22 cellular contexts compared by ENCODE assay signal in the genomic region with DNA sequence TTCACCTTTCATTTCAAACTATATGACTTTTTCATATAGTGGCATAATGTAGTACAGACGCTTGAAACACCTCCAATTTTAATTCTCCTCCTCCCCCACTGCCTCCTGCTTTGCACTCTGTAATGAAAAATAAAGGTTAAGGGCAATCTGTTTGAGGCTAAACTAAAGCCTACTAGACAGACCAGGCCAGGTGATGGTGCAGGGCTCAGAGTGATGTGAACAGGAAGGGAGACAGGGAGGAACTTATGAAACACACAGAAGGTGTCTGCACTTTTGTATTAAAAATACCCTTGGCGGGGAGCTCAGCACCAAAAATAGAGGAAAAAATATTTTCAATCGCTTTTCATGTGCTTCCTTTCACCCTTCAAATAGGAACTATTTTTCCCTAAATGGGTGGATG.
DNase-seq lines count a peak whose midpoint lies in the region; ATAC-seq and TF ChIP-seq lines count a peak whose summit lies in the region.
"Had no signal": no experiment of that assay in that cellular context is flagged by ENCODE, and none has a peak within 500 bp of the region (broad histone marks: within the 10 kb centered on the region; RNA-seq: fewer than 3 reads in every experiment).

No MANE protein-coding gene starts in this region.

- H3F3A ChIP-seq in DOHH2 (ENCODE audit: control insufficient read depth, insufficient read depth), result no peaks in the 10 kb centered on the region

- no peaks in the 10 kb centered on the region for H3K27me3 ChIP-seq in DOHH2 (ENCODE audit: control insufficient read depth, low read length)
- H3K27me3 ChIP-seq: BLaER1 had no signal

- no peaks in the 10 kb centered on the region for H3K36me3 ChIP-seq in DOHH2 (ENCODE audit: control insufficient read depth, low read length)
- H3K36me3 ChIP-seq: BLaER1 had no signal

- peaks cover 8% of the 10 kb centered on the region for H3K4me1 ChIP-seq in DOHH2 (ENCODE audit: control insufficient read depth, low read length)
- H3K4me1 ChIP-seq: BLaER1, Caco-2 had no signal

- DNase-seq in NCI-H69 (lab: John Stamatoyannopoulos, UW) (peak; percentile 5), foreskin melanocyte (peak; percentile 12), neural crest cell (ENCODE audit: low read depth, low spot score) (no peak), NOMO-1 treated with DMSO at 0.1 percent for 48 hours (lab: John Stamatoyannopoulos, UW; ENCODE audit: unreplicated experiment) (no peak), left ventricle myocardium superior (no peak)
- DNase-seq: Caco-2; CD4-positive, CD25-positive, alpha-beta regulatory T cell; CD8-positive, alpha-beta T cell; DMS153; DND-41; EL; GDM1; GOT3; H7; HCEC 1CT had no signal

- ATAC-seq in GM18868 (IDR thresholded peaks at IDR 0.05; ENCODE audit: unreplicated experiment) (no peak), left ventricle myocardium superior (no peak)
- ATAC-seq: CD8-positive, alpha-beta T cell; GM12878 had no signal

- H3K9me3 ChIP-seq in DOHH2 (ENCODE audit: control insufficient read depth, insufficient read depth, low read length), result no peaks in the 10 kb centered on the region
- H3K9me3 ChIP-seq: BLaER1, Caco-2 had no signal

- peak overlapping the region; percentile 62 for H3K27ac Mint-ChIP-seq in neural crest cell (ENCODE audit: unreplicated experiment)
- H3K27ac Mint-ChIP-seq: B cell; CD4-positive, CD25-positive, alpha-beta regulatory T cell; CD8-positive, alpha-beta T cell had no signal

- H3K79me2 ChIP-seq in DOHH2 (ENCODE audit: control insufficient read depth, low read length), result no peaks in the 10 kb centered on the region

- no peaks in the 10 kb centered on the region for H3K36me3 Mint-ChIP-seq in neural crest cell (ENCODE audit: low read depth)
- H3K36me3 Mint-ChIP-seq: CD4-positive, CD25-positive, alpha-beta regulatory T cell; CD8-positive, alpha-beta T cell had no signal

- no peak for TF ChIP-seq CTCF in DOHH2 (IDR thresholded peaks at IDR 0.05; ENCODE audit: low read depth, low read length, poor library complexity, severe bottlenecking)
- TF ChIP-seq CTCF in neural crest cell (conservative IDR thresholded peaks at IDR 0.05), result no peak

- no peak overlapping the region for H3K4me3 ChIP-seq in DOHH2 (ENCODE audit: low read length)
- H3K4me3 ChIP-seq: BLaER1, GM12878 had no signal

- H3K9me3 Mint-ChIP-seq in neural crest cell, result peaks cover 3% of the 10 kb centered on the region
- H3K9me3 Mint-ChIP-seq: CD8-positive, alpha-beta T cell had no signal

- H3K9me2 ChIP-seq in DOHH2 (replicated peaks; ENCODE audit: control insufficient read depth, low read length), result no peaks in the 10 kb centered on the region

- no peaks in the 10 kb centered on the region for H3K27me3 Mint-ChIP-seq in neural crest cell (ENCODE audit: low read depth)
- H3K27me3 Mint-ChIP-seq: B cell; CD4-positive, CD25-positive, alpha-beta regulatory T cell had no signal

- no peaks in the 10 kb centered on the region for H4K20me1 ChIP-seq in DOHH2 (ENCODE audit: control insufficient read depth, insufficient read depth, low read depth, low read length)
- H4K20me1 ChIP-seq: BLaER1 had no signal

- no peak overlapping the region for H3K4me3 Mint-ChIP-seq in neural crest cell
- H3K4me3 Mint-ChIP-seq: B cell; CD4-positive, CD25-positive, alpha-beta regulatory T cell; CD8-positive, alpha-beta T cell had no signal

- intact Hi-C loops in left ventricle myocardium superior (cut with micrococcal nuclease), result no loop called here

- peaks cover 16% of the 10 kb centered on the region for H3K4me1 Mint-ChIP-seq in neural crest cell
- H3K4me1 Mint-ChIP-seq: CD4-positive, CD25-positive, alpha-beta regulatory T cell had no signal

- peak overlapping the region; percentile 22 for H3K4me2 ChIP-seq in DOHH2 (ENCODE audit: low read length)
- H3K4me2 ChIP-seq: BLaER1 had no signal

- H3K27ac ChIP-seq in DOHH2 (ENCODE audit: low read depth, low read length), result no peak overlapping the region
- H3K27ac ChIP-seq: 22Rv1, BLaER1, C4-2B had no signal

Comparison
In these comparisons a context has a peak if more than half of its experiments do, and no peak if none do; other contexts are left out.
1. DNase-seq: peak in NCI-H69 (single experiment) and foreskin melanocyte (single experiment); none in neural crest cell (single experiment), NOMO-1 treated with DMSO at 0.1 percent for 48 hours (single experiment) and left ventricle myocardium superior (single experiment).